In genomic region chr1:199448641-199449040, GRCh38 we compare ENCODE assay signal across 24 cellular contexts.
"Had no signal": no experiment of that assay in that cellular context is flagged by ENCODE, and none has a peak within 500 bp of the region (broad histone marks: within the 10 kb centered on the region; RNA-seq: fewer than 3 reads in every experiment).

No MANE protein-coding gene starts in this region.

- H3K4me3 ChIP-seq: breast epithelium, gastroesophageal sphincter, heart right ventricle, lower lobe of right lung, sigmoid colon, thyroid gland had no signal

- H3K36me3 ChIP-seq: breast epithelium, gastroesophageal sphincter, heart right ventricle, lower lobe of right lung, sigmoid colon, thyroid gland had no signal

- H3K9me3 Mint-ChIP-seq: activated CD8-positive, alpha-beta T cell treated with anti-CD3 and anti-CD28 coated beads for 36 hours had no signal

- H3K4me3 Mint-ChIP-seq: activated CD4-positive, alpha-beta T cell treated with anti-CD3 and anti-CD28 coated beads, Interleukin-2, amount 10 ng/mL, durations not matched to agents 24 days and 14 days; activated CD8-positive, alpha-beta T cell treated with anti-CD3 and anti-CD28 coated beads for 36 hours; activated naive CD8-positive, alpha-beta T cell treated with anti-CD3 and anti-CD28 coated beads, Interleukin-2, amount 10 ng/mL, durations not matched to agents 7 days and 5 days; activated T-helper 17 cell treated with anti-CD3 and anti-CD28 coated beads, Interleukin-2, amount 50 U/mL, for 72 hours; immature natural killer cell had no signal

- DNase-seq: activated CD4-positive, alpha-beta T cell treated with anti-CD3 and anti-CD28 coated beads, Interleukin-2, amount 10 ng/mL, durations not matched to agents 24 days and 14 days; activated CD4-positive, CD25-positive, alpha-beta regulatory T cell; activated CD8-positive, alpha-beta T cell treated with anti-CD3 and anti-CD28 coated beads for 36 hours; activated naive CD4-positive, alpha-beta T cell treated with Interleukin-2 at 50 U/mL for 16 hours; activated naive CD8-positive, alpha-beta T cell treated with anti-CD3 and anti-CD28 coated beads, Interleukin-2, amount 10 ng/mL, durations not matched to agents 7 days and 5 days; activated T-cell treated with anti-CD3 and anti-CD28 coated beads, Interleukin-2, amount 50 U/mL, for 1 hour; cerebellar nuclear complex; effector CD4-positive, alpha-beta T cell; heart right ventricle; immature natural killer cell; left cardiac atrium; lower lobe of right lung; midbrain; occipital lobe; sigmoid colon; stimulated activated CD8-positive, alpha-beta memory T cell treated with anti-CD3 and anti-CD28 coated beads, Interleukin-4, amount 100 ng/mL, for 48 hours; stimulated activated naive CD4-positive, alpha-beta T cell treated with Interleukin-2 at 50 U/mL for 16 hours; T1000; thyroid gland had no signal

- H3K27ac ChIP-seq: breast epithelium, gastroesophageal sphincter, heart right ventricle, lower lobe of right lung, sigmoid colon, thyroid gland had no signal

- H3K36me3 Mint-ChIP-seq: activated naive CD8-positive, alpha-beta T cell treated with anti-CD3 and anti-CD28 coated beads, Interleukin-2, amount 10 ng/mL, durations not matched to agents 7 days and 5 days; immature natural killer cell had no signal

- ATAC-seq: activated CD8-positive, alpha-beta T cell treated with anti-CD3 and anti-CD28 coated beads for 36 hours; activated T-helper 17 cell treated with anti-CD3 and anti-CD28 coated beads, Interleukin-2, amount 50 U/mL, for 72 hours; esophagus mucosa; gastroesophageal sphincter; heart right ventricle; left cardiac atrium; lower lobe of right lung; SK-N-SH treated with all-trans-retinoic acid at 6 μM for 48 hours had no signal

- H3K4me1 ChIP-seq: breast epithelium, gastroesophageal sphincter, heart right ventricle, lower lobe of right lung, sigmoid colon, thyroid gland had no signal

- H3K27me3 ChIP-seq: breast epithelium, gastroesophageal sphincter, heart right ventricle, sigmoid colon, thyroid gland had no signal

- H3K27ac Mint-ChIP-seq: activated CD4-positive, alpha-beta T cell treated with anti-CD3 and anti-CD28 coated beads, Interleukin-2, amount 10 ng/mL, durations not matched to agents 24 days and 14 days; activated CD8-positive, alpha-beta T cell treated with anti-CD3 and anti-CD28 coated beads for 36 hours; activated naive CD8-positive, alpha-beta T cell treated with anti-CD3 and anti-CD28 coated beads, Interleukin-2, amount 10 ng/mL, durations not matched to agents 7 days and 5 days; activated T-helper 17 cell treated with anti-CD3 and anti-CD28 coated beads, Interleukin-2, amount 50 U/mL, for 72 hours; immature natural killer cell had no signal

- H3K4me1 Mint-ChIP-seq: activated CD4-positive, alpha-beta T cell treated with anti-CD3 and anti-CD28 coated beads, Interleukin-2, amount 10 ng/mL, durations not matched to agents 24 days and 14 days; activated naive CD8-positive, alpha-beta T cell treated with anti-CD3 and anti-CD28 coated beads, Interleukin-2, amount 10 ng/mL, durations not matched to agents 7 days and 5 days; activated T-helper 17 cell treated with anti-CD3 and anti-CD28 coated beads, Interleukin-2, amount 50 U/mL, for 72 hours; immature natural killer cell had no signal

- H3K9me3 ChIP-seq: breast epithelium, lower lobe of right lung, sigmoid colon, thyroid gland had no signal
